In genomic region chr21:46048926-46049889, GRCh38 we compare ENCODE assay signal across 1 cellular context.
TF ChIP-seq lines count a peak whose summit lies in the region.

No MANE protein-coding gene starts in this region.

TF ChIP-seq in K562, 482 proteins besides CTCF, POLR2A, EP300 and RAD21 (continued from another document):
- TF ChIP-seq ID3 (CRISPR knock-in tag; IDR thresholded peaks at IDR 0.05): no peak
- no peak for TF ChIP-seq ID3 (tag; IDR thresholded peaks at IDR 0.05)
- no peak for TF ChIP-seq E4F1 (CRISPR knock-in tag; IDR thresholded peaks at IDR 0.05; ENCODE audit: borderline replicate concordance)
- TF ChIP-seq ZBTB2 (IDR thresholded peaks at IDR 0.05): no peak
- TF ChIP-seq RFX5 (IDR thresholded peaks at IDR 0.05; ENCODE audit: low read depth, low read length): no peak
- TF ChIP-seq STAT6 (CRISPR knock-in tag; IDR thresholded peaks at IDR 0.05): no peak
- TF ChIP-seq HINFP (tag; conservative IDR thresholded peaks at IDR 0.05; ENCODE audit: low read depth): no peak
- TF ChIP-seq ZNF407 (IDR thresholded peaks at IDR 0.05; ENCODE audit: low read depth): no peak
- TF ChIP-seq PHB (CRISPR knock-in tag; IDR thresholded peaks at IDR 0.05): no peak
- no peak for TF ChIP-seq JUNB (CRISPR knock-in tag; conservative IDR thresholded peaks at IDR 0.05)
- no peak for TF ChIP-seq JUN (IDR thresholded peaks at IDR 0.05; ENCODE audit: borderline replicate concordance, low read depth, low read length)
- TF ChIP-seq JUN (CRISPR knock-in tag; IDR thresholded peaks at IDR 0.05; ENCODE audit: borderline replicate concordance): no peak
